In the genomic region with DNA sequence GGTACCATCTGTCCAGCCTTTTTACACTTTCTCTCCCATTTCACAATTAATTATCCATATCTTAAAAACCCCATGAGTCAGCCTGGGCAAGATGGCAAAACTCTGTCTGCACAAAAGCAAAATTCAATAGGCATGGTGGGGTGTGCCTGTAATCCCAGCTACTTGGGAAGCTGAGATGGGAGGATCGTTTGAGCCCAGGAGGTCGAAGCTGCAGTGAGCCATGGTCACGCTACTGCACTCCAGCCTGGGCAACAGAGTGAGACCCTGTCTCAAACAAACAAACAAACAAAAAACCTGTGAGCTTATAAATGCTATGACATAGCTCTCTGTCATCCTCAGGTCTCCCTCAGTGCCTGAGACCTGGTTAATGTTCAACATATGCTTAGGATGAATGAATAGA, we compare ENCODE assay signal across 27 cellular contexts.
"Had no signal": no experiment of that assay in that cellular context is flagged by ENCODE, and none has a peak within 500 bp of the region (broad histone marks: within the 10 kb centered on the region; RNA-seq: fewer than 3 reads in every experiment).

No MANE protein-coding gene starts in this region.

- H3K4me3 ChIP-seq: ascending aorta, cardiac muscle cell, colonic mucosa, esophagus squamous epithelium, skin epidermis, testis, uterus had no signal

- H3K27ac ChIP-seq: ascending aorta, cardiac muscle cell, colonic mucosa, epithelial cell of prostate, esophagus squamous epithelium, neutrophil, skin epidermis, testis, uterus had no signal

- H3K9me3 ChIP-seq: ascending aorta, colonic mucosa, esophagus squamous epithelium, neutrophil, testis, uterus had no signal

- DNase-seq: activated B cell treated with CpG ODN at 0.5 μM for 24 hours; activated CD4-positive, alpha-beta T cell treated with anti-CD3 and anti-CD28 coated beads for 36 hours; activated effector memory CD4-positive, alpha-beta T cell treated with Interleukin-2 at 50 U/mL for 16 hours; activated naive CD4-positive, alpha-beta T cell treated with Interleukin-2 at 50 U/mL for 16 hours; activated naive CD8-positive, alpha-beta T cell treated with anti-CD3 and anti-CD28 coated beads for 36 hours; cerebellar nuclear complex; colonic mucosa; effector CD8-positive, alpha-beta T cell; esophagus squamous epithelium; foreskin melanocyte; left colon; mammary epithelial cell; naive B cell; nephron progenitor cell; stimulated activated CD4-positive, alpha-beta T cell treated with anti-CD3 and anti-CD28 coated beads, Interleukin-12 subunit alpha, Interleukin-12 subunit beta, amount 100 ng/mL, for 4 hours; stimulated activated CD4-positive, alpha-beta T cell treated with anti-CD3 and anti-CD28 coated beads, Interleukin-4, amount 100 ng/mL, for 1 hour; stimulated activated naive CD8-positive, alpha-beta T cell treated with anti-CD3 and anti-CD28 coated beads, Interleukin-15, Interleukin-2, amounts not matched to agents 100 U/mL and 50 U/mL, for 24 hours; T-helper 2 cell; testis; trophoblast cell; uterus had no signal

- H3K36me3 ChIP-seq: ascending aorta, cardiac muscle cell, colonic mucosa, neutrophil, uterus had no signal

- H3K4me1 ChIP-seq: colonic mucosa, testis, uterus had no signal

- ATAC-seq: activated CD4-positive, alpha-beta T cell treated with anti-CD3 and anti-CD28 coated beads for 36 hours; left colon; sciatic nerve; stimulated activated naive CD8-positive, alpha-beta T cell treated with anti-CD3 and anti-CD28 coated beads, Interleukin-15, Interleukin-2, amounts not matched to agents 100 U/mL and 50 U/mL, for 24 hours had no signal

- H3K27me3 ChIP-seq: ascending aorta, cardiac muscle cell, colonic mucosa, esophagus squamous epithelium, neutrophil, testis, uterus had no signal
